In the genomic region with DNA sequence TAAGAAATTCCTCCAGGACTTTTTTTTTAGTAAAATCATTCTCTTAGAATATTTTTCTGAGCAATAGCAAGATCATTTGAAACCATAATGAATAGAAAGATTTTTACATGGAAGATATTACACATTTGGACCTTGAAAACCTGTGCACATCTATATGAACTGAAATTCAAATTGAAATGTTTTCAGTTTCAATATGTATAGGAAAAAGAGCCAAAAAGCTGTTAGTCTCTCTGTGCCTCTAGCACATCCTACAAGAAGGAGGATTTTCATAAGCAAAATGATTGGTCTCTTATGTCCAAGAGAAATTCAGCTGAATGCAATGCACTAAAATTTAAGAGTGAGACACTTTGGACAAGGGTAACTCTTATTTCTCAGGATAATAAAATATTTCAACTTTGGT, we compare ENCODE assay signal across 28 cellular contexts.
"Had no signal": no experiment of that assay in that cellular context is flagged by ENCODE, and none has a peak within 500 bp of the region (broad histone marks: within the 10 kb centered on the region; RNA-seq: fewer than 3 reads in every experiment).

No MANE protein-coding gene starts in this region.

- H3K4me3 ChIP-seq: left ventricle myocardium inferior, lung, mucosa of descending colon, pancreas, prostate gland, skin epidermis, suprapubic skin, tibial nerve, uterus had no signal

- ATAC-seq: left colon; mucosa of descending colon; naive thymus-derived CD4-positive, alpha-beta T cell; pancreas; right cardiac atrium had no signal

- H3K27ac ChIP-seq: left ventricle myocardium inferior, pancreas, prostate gland, skin epidermis, suprapubic skin, tibial nerve, uterus had no signal

- H3K27ac Mint-ChIP-seq: immature natural killer cell; naive thymus-derived CD4-positive, alpha-beta T cell; nephron; stimulated activated naive CD8-positive, alpha-beta T cell treated with anti-CD3 and anti-CD28 coated beads, Interleukin-15, Interleukin-2, amounts not matched to agents 100 ng/mL and 50 ng/mL, for 24 hours; type B pancreatic cell had no signal

- H3K9me3 ChIP-seq: mucosa of descending colon, pancreas, prostate gland, suprapubic skin, tibial nerve, uterus had no signal

- H3K4me1 ChIP-seq: pancreas, prostate gland, suprapubic skin, tibial nerve, uterus had no signal

- H3K36me3 Mint-ChIP-seq: type B pancreatic cell had no signal

- H3K27me3 ChIP-seq: pancreas, suprapubic skin, tibial nerve, uterus had no signal

- H3K4me3 Mint-ChIP-seq: immature natural killer cell; naive thymus-derived CD4-positive, alpha-beta T cell; nephron; neural crest cell; stimulated activated naive CD8-positive, alpha-beta T cell treated with anti-CD3 and anti-CD28 coated beads, Interleukin-15, Interleukin-2, amounts not matched to agents 100 ng/mL and 50 ng/mL, for 24 hours; type B pancreatic cell had no signal

- DNase-seq: hypothalamus; immature natural killer cell; kidney; left colon; left ventricle myocardium inferior; midbrain; mucosa of descending colon; naive thymus-derived CD4-positive, alpha-beta T cell; nucleus accumbens; pancreas; posterior cingulate gyrus; retina; right cardiac atrium; stimulated activated CD4-positive, alpha-beta T cell treated with anti-CD3 and anti-CD28 coated beads, Interleukin-12 subunit alpha, Interleukin-12 subunit beta, amount 100 ng/mL, for 4 hours; stimulated activated CD4-positive, alpha-beta T cell treated with anti-CD3 and anti-CD28 coated beads, Interleukin-15, amount 100 ng/mL, for 24 hours; stimulated activated CD4-positive, alpha-beta T cell treated with anti-CD3 and anti-CD28 coated beads, Interleukin-2, amount 100 ng/mL, for 24 hours; stimulated activated CD4-positive, alpha-beta T cell treated with anti-CD3 and anti-CD28 coated beads, Interleukin-4, amount 100 ng/mL, for 1 hour; stimulated activated naive CD4-positive, alpha-beta T cell; uterus had no signal

- H3K36me3 ChIP-seq: left ventricle myocardium inferior, pancreas, prostate gland, suprapubic skin, tibial nerve, uterus had no signal

- H3K4me1 Mint-ChIP-seq: immature natural killer cell, nephron had no signal
